ENCODE assay signal across 8 cellular contexts in the genomic region with DNA sequence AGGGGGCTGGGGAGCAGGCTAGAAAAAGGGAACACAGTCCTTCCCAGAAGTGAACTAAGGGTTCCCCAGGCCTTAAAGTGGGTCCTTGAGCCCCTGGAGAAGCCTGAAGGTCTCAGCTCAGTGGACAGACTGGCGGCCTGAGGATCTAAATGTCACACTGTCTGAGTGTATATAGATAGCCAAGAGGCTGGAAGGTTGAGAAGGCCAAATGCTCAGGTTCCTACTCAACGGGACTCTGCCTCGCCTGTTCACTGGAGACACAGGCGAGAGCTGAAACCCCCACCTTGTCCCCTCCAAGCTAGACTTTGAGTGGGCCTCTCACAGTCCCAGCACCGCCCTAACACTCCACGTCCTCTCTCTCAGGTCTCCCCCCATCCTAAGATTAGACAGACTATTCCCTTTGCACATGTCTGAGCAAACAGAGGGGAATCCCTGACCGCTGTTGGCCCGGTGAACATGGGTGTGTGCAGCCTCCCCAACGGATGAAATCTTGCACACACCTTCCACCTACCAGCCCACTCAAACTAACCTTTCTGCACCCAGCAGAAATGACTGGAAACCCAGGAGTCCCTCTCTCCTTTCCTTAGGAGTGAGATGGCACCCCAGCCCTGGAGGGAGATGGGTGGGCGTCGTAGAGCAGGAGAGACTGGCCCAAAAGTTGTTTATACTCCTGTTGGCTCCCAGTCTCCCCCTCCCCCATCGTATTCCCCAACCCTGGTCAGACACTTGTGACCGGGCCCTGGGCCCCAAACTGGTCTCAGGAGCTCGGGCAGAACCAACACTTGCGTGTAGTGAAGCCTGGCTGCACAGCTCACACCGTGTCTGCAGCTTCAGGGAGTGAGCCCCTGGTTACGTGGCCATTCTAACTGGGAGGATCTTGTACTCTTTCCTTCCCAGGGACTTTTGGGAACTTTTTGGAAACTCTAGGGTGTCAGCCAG. TPM values are rescaled to one million over a fixed set of nuclear protein-coding genes. Genes with fewer than 3 reads are reported as not detected.
DNase-seq lines count a peak whose midpoint lies in the region; ATAC-seq, FAIRE-seq and TF ChIP-seq lines count a peak whose summit lies in the region.

No MANE protein-coding gene starts in this region.

- peak; percentile 69 to 71 for TF ChIP-seq POLR2A in gastrocnemius medialis (IDR thresholded peaks at IDR 0.05)

- no peaks in the 10 kb centered on the region for H3K36me3 Mint-ChIP-seq in CD8-positive, alpha-beta memory T cell

- H3K4me3 ChIP-seq in CD8-positive, alpha-beta memory T cell (ENCODE audit: low read length): no peak overlapping the region
- H3K4me3 ChIP-seq in astrocyte of the cerebellum (ENCODE audit: low read depth, low read length): peak overlapping the region; percentile 71
- peak overlapping the region; percentile 67 for H3K4me3 ChIP-seq in iPS-20b (ENCODE audit: low read length)
- H3K4me3 ChIP-seq in gastrocnemius medialis: peak overlapping the region; percentile 74 to 86 (median 80)

- in situ Hi-C loops in astrocyte of the cerebellum (cut with HindIII; ENCODE audit: low sequenced_read_pairs): no loop called here
- in situ Hi-C loops in gastrocnemius medialis (cut with MboI; ENCODE audit: low sequenced_read_pairs in 4 of 4): loop anchor here in 1 of 4 donors (5.0 kb wide), 1 partner anchor 122 kb away; no protein-coding TSS in a partner anchor

- no peaks in the 10 kb centered on the region for H3K36me3 ChIP-seq in CD8-positive, alpha-beta memory T cell (ENCODE audit: insufficient read depth, low read length)
- H3K36me3 ChIP-seq in iPS-20b (ENCODE audit: insufficient read depth, low read depth, low read length) (peaks cover 22% of the 10 kb centered on the region), gastrocnemius medialis (peaks cover 0 to under 1% of the 10 kb centered on the region in 2 donors)

- POLR2A ChIA-PET in CD8-positive, alpha-beta memory T cell (lab: Charles Lee): no interaction called here

- ATAC-seq in gastrocnemius medialis: peak; percentile 2 to 15

- H3K27me3 ChIP-seq in CD8-positive, alpha-beta memory T cell (ENCODE audit: insufficient read depth, low read length, poor library complexity, severe bottlenecking): peaks cover 5% of the 10 kb centered on the region
- peaks cover 25% of the 10 kb centered on the region for H3K27me3 ChIP-seq in iPS-20b (ENCODE audit: insufficient read depth, low read length)
- no peaks in the 10 kb centered on the region for H3K27me3 ChIP-seq in gastrocnemius medialis

- H3K27ac ChIP-seq in CD8-positive, alpha-beta memory T cell (ENCODE audit: low read depth, low read length): peak overlapping the region; percentile 9
- no peak overlapping the region for H3K27ac ChIP-seq in iPS-20b (ENCODE audit: low read length)
- peak overlapping the region; percentile 94 to 99 (median 98) for H3K27ac ChIP-seq in gastrocnemius medialis

- CTCF ChIA-PET in CD8-positive, alpha-beta memory T cell (lab: Charles Lee): interaction anchor here (0.6 to 1.0 kb wide), 2 partner anchors 16 to 180 kb away, joined by 3 read pairs; no protein-coding TSS in a partner anchor

- no peak for TF ChIP-seq CTCF in astrocyte of the cerebellum (IDR thresholded peaks at IDR 0.05; ENCODE audit: low read depth, low read length, missing control alignments)
- TF ChIP-seq CTCF in gastrocnemius medialis (IDR thresholded peaks at IDR 0.05 in 4 of 5, conservative IDR thresholded peaks at IDR 0.05 in 1 of 5): no peak
- no peak for TF ChIP-seq CTCF in D721Med (IDR thresholded peaks at IDR 0.05; ENCODE audit: insufficient read depth, missing control alignments)

- peak overlapping the region in 1 of 8 donors; percentile 32 for H3K27ac Mint-ChIP-seq in CD8-positive, alpha-beta memory T cell

- peak overlapping the region in 6 of 7 donors; percentile 33 to 74 (median 62) for H3K4me3 Mint-ChIP-seq in CD8-positive, alpha-beta memory T cell

- peak overlapping the region; percentile 77 for H3K9ac ChIP-seq in iPS-20b (ENCODE audit: low read depth, low read length)

- no peak for DNase-seq in CD8-positive, alpha-beta memory T cell
- no peak for DNase-seq in astrocyte of the cerebellum (ENCODE audit: low read depth)
- DNase-seq in gastrocnemius medialis: peak in 1 of 2 donors; percentile 63
- no peak for DNase-seq in stimulated activated naive CD4-positive, alpha-beta T cell (lab: John Stamatoyannopoulos, UW)
- no peak for DNase-seq in NCI-H128 (lab: John Stamatoyannopoulos, UW; ENCODE audit: unreplicated experiment)
- no peak for DNase-seq in D721Med (ENCODE audit: insufficient read length, low spot score)
- no peak for DNase-seq in OCI-M2 (lab: John Stamatoyannopoulos, UW; ENCODE audit: unreplicated experiment)

- intact Hi-C loops in gastrocnemius medialis (cut with DNase I; ENCODE audit: low total_unique reads): loop anchor here (1.0 to 5.0 kb wide), 2 partner anchors 123 to 313 kb away; partner anchors contain the start of gene COX7A2L

- H3K4me1 ChIP-seq in CD8-positive, alpha-beta memory T cell (ENCODE audit: insufficient read depth, low read length): peaks cover 5% of the 10 kb centered on the region
- H3K4me1 ChIP-seq in iPS-20b (ENCODE audit: insufficient read depth, low read length) (peaks cover 55% of the 10 kb centered on the region), gastrocnemius medialis (peaks cover 39 to 52% of the 10 kb centered on the region in 2 donors)

- H3K9me3 ChIP-seq in CD8-positive, alpha-beta memory T cell (ENCODE audit: low read length): no peaks in the 10 kb centered on the region
- H3K9me3 ChIP-seq in iPS-20b (ENCODE audit: insufficient read depth, low read depth, low read length) (no peaks in the 10 kb centered on the region), gastrocnemius medialis (no peaks in the 10 kb centered on the region)

- no peaks in the 10 kb centered on the region for H3K9me3 Mint-ChIP-seq in CD8-positive, alpha-beta memory T cell

- H3K4me1 Mint-ChIP-seq in CD8-positive, alpha-beta memory T cell: peaks cover 4 to 11% (median 5%) of the 10 kb centered on the region in 3 donors

- peaks cover 22 to 40% of the 10 kb centered on the region in 2 donors for H3K27me3 Mint-ChIP-seq in CD8-positive, alpha-beta memory T cell

- FAIRE-seq in D721Med (lab: Jason Lieb, UNC): no peak

RNA-seq across cellular contexts. Expression of gene PKDCC, which starts 1.9 kb away (rescaled TPM):
- under 1 TPM in 1 of 2 experiments, not detected in 1; 0.28 TPM for total RNA-seq in CD8-positive, alpha-beta memory T cell
- 0.78 TPM for polyA plus RNA-seq in CD8-positive, alpha-beta memory T cell
- 100 to 1,000 TPM; 152 to 246 (median 186) TPM for total RNA-seq in gastrocnemius medialis

Comparison
In these comparisons a context has a peak if more than half of its experiments do, and no peak if none do; other contexts are left out.
1. RNA of gene PKDCC, which starts 1.9 kb away (total RNA-seq): 152 to 246 TPM in gastrocnemius medialis; 0.28 TPM in CD8-positive, alpha-beta memory T cell; every median in the first group is over 100 times any median in the second.